ENCODE assay signal across 20 cellular contexts in genomic region chr10:320787-321186, GRCh38.
"Had no signal": no experiment of that assay in that cellular context is flagged by ENCODE, and none has a peak within 500 bp of the region (broad histone marks: within the 10 kb centered on the region; RNA-seq: fewer than 3 reads in every experiment).

No MANE protein-coding gene starts in this region.

- H3K27me3 ChIP-seq: colonic mucosa, heart left ventricle, ovary, uterus had no signal

- H3K4me3 ChIP-seq: colonic mucosa, heart left ventricle, ovary, uterus had no signal

- DNase-seq: colonic mucosa; effector CD4-positive, alpha-beta T cell; endodermal cell; foreskin melanocyte; heart left ventricle; hypothalamus; islet precursor cell; mammary epithelial cell; natural killer cell; nucleus accumbens; ovary; right cardiac atrium; small intestine; stimulated activated CD4-positive, alpha-beta T cell treated with anti-CD3 and anti-CD28 coated beads, Interleukin-12 subunit alpha, Interleukin-12 subunit beta, amount 100 ng/mL, for 4 hours; stimulated activated naive CD4-positive, alpha-beta T cell treated with Interleukin-2 at 50 U/mL for 16 hours; trophoblast cell; uterus had no signal

- H3K36me3 Mint-ChIP-seq: natural killer cell had no signal

- H3K9me3 Mint-ChIP-seq: mesothelial cell of epicardium, natural killer cell, neural crest cell had no signal

- ATAC-seq: heart left ventricle, left lobe of liver, natural killer cell, right cardiac atrium had no signal

- H3K4me1 ChIP-seq: colonic mucosa, uterus had no signal

- H3K4me3 Mint-ChIP-seq: endodermal cell, mesothelial cell of epicardium, natural killer cell, neural crest cell had no signal

- H3K27ac ChIP-seq: colonic mucosa, heart left ventricle, ovary, uterus had no signal

- H3K27ac Mint-ChIP-seq: endodermal cell, mesothelial cell of epicardium, natural killer cell had no signal

- H3K9me3 ChIP-seq: colonic mucosa, heart left ventricle, ovary, uterus had no signal

- H3K4me1 Mint-ChIP-seq: endodermal cell, neural crest cell had no signal

- H3K36me3 ChIP-seq: colonic mucosa, ovary, uterus had no signal
